25 cellular contexts compared by ENCODE assay signal in the genomic region with DNA sequence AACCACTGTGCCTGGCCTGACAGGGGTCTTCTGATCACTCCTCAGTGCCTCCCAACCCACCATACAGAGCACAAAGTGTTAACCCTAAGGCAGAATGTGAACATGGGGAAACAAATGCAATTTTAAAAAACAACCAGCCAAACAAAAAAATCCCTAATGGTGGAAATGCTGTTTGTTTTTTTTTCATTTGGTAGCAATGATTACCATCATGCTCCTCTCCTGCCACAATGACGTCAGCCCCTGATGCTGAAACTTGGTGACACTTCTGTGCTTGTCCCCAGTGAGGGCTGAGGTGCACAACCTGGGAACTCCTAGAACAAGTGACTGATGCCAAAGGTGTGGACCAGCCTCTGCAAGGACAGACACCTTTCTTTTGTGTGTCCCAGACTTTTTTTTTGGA. TPM values are rescaled to one million over a fixed set of nuclear protein-coding genes. Genes with fewer than 3 reads are reported as not detected.
A peak's percentile ranks its signal among the peaks of the same experiment; 100 is the strongest.
DNase-seq lines count a peak whose midpoint lies in the region; ATAC-seq and TF ChIP-seq lines count a peak whose summit lies in the region.
"Had no signal": no experiment of that assay in that cellular context is flagged by ENCODE, and none has a peak within 500 bp of the region (broad histone marks: within the 10 kb centered on the region; RNA-seq: fewer than 3 reads in every experiment).

No MANE protein-coding gene starts in this region.

- no peaks in the 10 kb centered on the region; the same call in 1 of the 2 replicates for H3K4me1 ChIP-seq in HEK293 (ENCODE audit: control insufficient read depth, insufficient read depth, low read length)

- DNase-seq in activated CD4-positive, alpha-beta T cell treated with anti-CD3 and anti-CD28 coated beads for 36 hours: peak; percentile 9
- no peak for DNase-seq in activated CD4-positive, alpha-beta T cell treated with anti-CD3 and anti-CD28 coated beads for 1 hour
- DNase-seq in OCI-M1 (lab: John Stamatoyannopoulos, UW) (peak; percentile 62), memory B cell (ENCODE audit: low spot score in 2 of 2) (no peak), SHP77 treated with DMSO at 0.1 percent for 48 hours (lab: John Stamatoyannopoulos, UW) (no peak)
- DNase-seq: CD4-positive, CD25-positive, alpha-beta regulatory T cell; COR-L47; DND-41; Karpas-422; NCI-H1105; NCI-H146; NCI-H2029; NCI-H226; NCI-H510A treated with DMSO at 0.1 percent for 48 hours; NCI-H748 treated with DMSO at 0.1 percent for 48 hours; SIG-M5 had no signal

- H3K4me3 ChIP-seq in HEK293 (ENCODE audit: low read depth, low read length): no peak overlapping the region
- H3K4me3 ChIP-seq: GM23338, HAP-1 had no signal

- CTCF ChIA-PET in activated CD4-positive, alpha-beta T cell treated with anti-CD3 and anti-CD28 coated beads for 36 hours (lab: Charles Lee): interaction anchor here (1.0 kb wide), 1 partner anchor 49 kb away, joined by 3 read pairs; no protein-coding TSS in a partner anchor
- CTCF ChIA-PET in HEK293 (lab: Yijun Ruan, JAX): interaction anchor here (0.7 to 1.3 kb wide), 3 partner anchors 83 to 161 kb away, joined by 3 to 9 read pairs (median 4); partner anchors contain the start of gene SWSAP1

- no peak for ATAC-seq in activated CD4-positive, alpha-beta T cell treated with anti-CD3 and anti-CD28 coated beads for 36 hours
- ATAC-seq in memory B cell (ENCODE audit: low read depth) (peak; percentile 46), HG03196 (IDR thresholded peaks at IDR 0.05; ENCODE audit: unreplicated experiment) (no peak), HG02759 (IDR thresholded peaks at IDR 0.05; ENCODE audit: unreplicated experiment) (no peak)
- ATAC-seq: GM23338, SK-N-SH treated with all-trans-retinoic acid at 6 μM for 48 hours, T-cell had no signal

- no peaks in the 10 kb centered on the region for H3K9me3 ChIP-seq in HEK293 (ENCODE audit: control insufficient read depth, insufficient read depth, low read depth, low read length)
- H3K9me3 ChIP-seq: HAP-1 had no signal

- H3K9me3 Mint-ChIP-seq in activated CD4-positive, alpha-beta T cell treated with anti-CD3 and anti-CD28 coated beads for 36 hours (ENCODE audit: low read depth): no peaks in the 10 kb centered on the region
- H3K9me3 Mint-ChIP-seq in memory B cell: no peaks in the 10 kb centered on the region
- H3K9me3 Mint-ChIP-seq: CD4-positive, CD25-positive, alpha-beta regulatory T cell; GM23338; IgD-negative memory B cell; T-cell had no signal

- TF ChIP-seq CTCF in HEK293 (tag by site-specific recombination; IDR thresholded peaks at IDR 0.05): no peak

- POLR2A ChIA-PET in activated CD4-positive, alpha-beta T cell treated with anti-CD3 and anti-CD28 coated beads for 36 hours (lab: Charles Lee): no interaction called here
- POLR2A ChIA-PET in HEK293 (lab: Yijun Ruan, JAX): no interaction called here

- H3K36me3 ChIP-seq in HEK293 (ENCODE audit: control insufficient read depth in 2 of 2, insufficient read depth in 1 of 2, low read length in 2 of 2): no peaks in the 10 kb centered on the region
- H3K36me3 ChIP-seq: HAP-1 had no signal

- H3K27ac ChIP-seq in HEK293 (ENCODE audit: extremely low read depth, low read depth, low read length): no peak overlapping the region

- H3K27ac Mint-ChIP-seq in activated CD4-positive, alpha-beta T cell treated with anti-CD3 and anti-CD28 coated beads for 36 hours: no peak overlapping the region
- no peak overlapping the region for H3K27ac Mint-ChIP-seq in memory B cell
- H3K27ac Mint-ChIP-seq: CD4-positive, CD25-positive, alpha-beta regulatory T cell; GM23338; IgD-negative memory B cell; T-cell had no signal

- H3K27me3 Mint-ChIP-seq in activated CD4-positive, alpha-beta T cell treated with anti-CD3 and anti-CD28 coated beads for 36 hours: peaks cover 28% of the 10 kb centered on the region
- H3K27me3 Mint-ChIP-seq in memory B cell: peaks cover 8% of the 10 kb centered on the region

- intact Hi-C loops in activated CD4-positive, alpha-beta T cell treated with anti-CD3 and anti-CD28 coated beads for 36 hours (cut with DNase I, micrococcal nuclease): loop anchor here (2.0 to 5.0 kb wide), 2 partner anchors 55 to 190 kb away; partner anchors contain the start of genes CCDC159 (in 1 of the 2), ELAVL3 (in 1 of the 2) and TMEM205 (in 1 of the 2)

- no peaks in the 10 kb centered on the region for H3K36me3 Mint-ChIP-seq in activated CD4-positive, alpha-beta T cell treated with anti-CD3 and anti-CD28 coated beads for 36 hours (ENCODE audit: low read depth)
- H3K36me3 Mint-ChIP-seq in memory B cell: no peaks in the 10 kb centered on the region
- H3K36me3 Mint-ChIP-seq: CD4-positive, CD25-positive, alpha-beta regulatory T cell; IgD-negative memory B cell; T-cell had no signal

- no peak overlapping the region for H3K4me3 Mint-ChIP-seq in activated CD4-positive, alpha-beta T cell treated with anti-CD3 and anti-CD28 coated beads for 36 hours
- H3K4me3 Mint-ChIP-seq in memory B cell: no peak overlapping the region
- H3K4me3 Mint-ChIP-seq: CD4-positive, CD25-positive, alpha-beta regulatory T cell; GM23338; IgD-negative memory B cell; T-cell had no signal

- H3K4me1 Mint-ChIP-seq in activated CD4-positive, alpha-beta T cell treated with anti-CD3 and anti-CD28 coated beads for 36 hours: peaks cover 4% of the 10 kb centered on the region
- H3K4me1 Mint-ChIP-seq in memory B cell: peaks cover 6% of the 10 kb centered on the region

TF ChIP-seq in HEK293, 187 proteins besides CTCF, POLR2A, EP300 and RAD21:
- no peak for TF ChIP-seq TSHZ1 (tag by site-specific recombination; IDR thresholded peaks at IDR 0.05; ENCODE audit: borderline replicate concordance)
- TF ChIP-seq ATF2 (tag by site-specific recombination; IDR thresholded peaks at IDR 0.05; ENCODE audit: low read depth): peak; percentile 79
- no peak for TF ChIP-seq ZNF140 (tag by site-specific recombination; IDR thresholded peaks at IDR 0.05)
- peak; percentile 32; the same call in 1 of the 2 replicates for TF ChIP-seq OSR2 (tag by site-specific recombination; IDR thresholded peaks at IDR 0.05)
- TF ChIP-seq ZNF18 (tag by site-specific recombination; IDR thresholded peaks at IDR 0.05): no peak
- no peak for TF ChIP-seq PRDM1 (tag by site-specific recombination; IDR thresholded peaks at IDR 0.05)
- no peak for TF ChIP-seq ZNF571 (tag by site-specific recombination; IDR thresholded peaks at IDR 0.05)
- TF ChIP-seq ZNF776 (tag by site-specific recombination; IDR thresholded peaks at IDR 0.05; ENCODE audit: borderline replicate concordance): no peak
- TF ChIP-seq MYNN (tag by site-specific recombination; IDR thresholded peaks at IDR 0.05; ENCODE audit: borderline replicate concordance): no peak

RNA-seq across cellular contexts. Expression of gene TSPAN16, which starts 4.0 kb away (rescaled TPM):
- total RNA-seq in activated CD4-positive, alpha-beta T cell treated with anti-CD3 and anti-CD28 coated beads for 36 hours: not detected
- total RNA-seq: CD4-positive, CD25-positive, alpha-beta regulatory T cell; GM23338; M059J; T-cell had no signal

RNA-seq across cellular contexts. Expression of gene DOCK6, which starts 29.7 kb away (rescaled TPM):
- 1 to 10 TPM; 2.8 to 4.6 TPM for total RNA-seq in activated CD4-positive, alpha-beta T cell treated with anti-CD3 and anti-CD28 coated beads for 36 hours

RNA-seq across cellular contexts. Expression of gene RAB3D, which starts 47.5 kb away (rescaled TPM):
- 1 to 10 TPM; 7.5 to 8.9 TPM for total RNA-seq in activated CD4-positive, alpha-beta T cell treated with anti-CD3 and anti-CD28 coated beads for 36 hours

RNA-seq across cellular contexts. Expression of gene ANGPTL8, which starts 52.6 kb away (rescaled TPM):
- not detected for total RNA-seq in activated CD4-positive, alpha-beta T cell treated with anti-CD3 and anti-CD28 coated beads for 36 hours
- total RNA-seq: CD4-positive, CD25-positive, alpha-beta regulatory T cell; GM23338; M059J; T-cell had no signal

RNA-seq across cellular contexts. Expression of gene TMEM205, which starts 54.1 kb away (rescaled TPM):
- total RNA-seq in activated CD4-positive, alpha-beta T cell treated with anti-CD3 and anti-CD28 coated beads for 36 hours: 10 to 100 TPM; 28.0 to 32.6 TPM

Comparison
In these comparisons a context has a peak if more than half of its experiments do, and no peak if none do; other contexts are left out.
1. DNase-seq: peak in activated CD4-positive, alpha-beta T cell treated with anti-CD3 and anti-CD28 coated beads for 36 hours (single experiment) and OCI-M1 (single experiment); none in activated CD4-positive, alpha-beta T cell treated with anti-CD3 and anti-CD28 coated beads for 1 hour (single experiment), memory B cell (0 of 2) and SHP77 treated with DMSO at 0.1 percent for 48 hours (single experiment).